ENCODE assay signal across 1 cellular context in the genomic region with DNA sequence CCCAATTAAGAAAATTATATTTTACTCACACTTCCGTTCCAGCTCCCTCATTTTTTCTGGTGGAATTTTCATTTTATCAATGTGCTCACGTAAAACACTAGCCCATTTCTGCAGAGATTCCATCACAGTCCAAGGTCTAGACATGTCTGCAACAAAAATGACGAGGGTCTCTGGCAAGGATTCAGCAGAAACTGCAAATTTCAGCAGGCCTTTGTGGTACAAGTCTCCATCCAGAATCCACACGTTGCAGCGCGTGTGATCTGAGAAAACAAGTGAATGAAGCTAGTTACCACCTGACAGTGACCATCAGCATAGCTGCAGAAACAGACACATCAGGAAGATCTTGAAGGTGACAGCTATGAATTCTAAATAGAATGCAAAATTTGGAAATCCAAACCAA.
TF ChIP-seq lines count a peak whose summit lies in the region.

No MANE protein-coding gene starts in this region.

TF ChIP-seq in GM12878, 131 proteins besides CTCF, POLR2A, EP300 and RAD21:
- TF ChIP-seq YBX1 (IDR thresholded peaks at IDR 0.05) (no peak), FOXM1 (IDR thresholded peaks at IDR 0.05; ENCODE audit: low read depth, low read length) (no peak), SMARCA5 (IDR thresholded peaks at IDR 0.05) (no peak), STAT1 (conservative IDR thresholded peaks at IDR 0.05) (no peak), GATAD2B (conservative IDR thresholded peaks at IDR 0.05; ENCODE audit: low read depth) (no peak), SIX5 (IDR thresholded peaks at IDR 0.05; ENCODE audit: low read depth, low read length, severe bottlenecking) (no peak), ZNF24 (IDR thresholded peaks at IDR 0.05) (no peak), ATF7 (IDR thresholded peaks at IDR 0.05; ENCODE audit: low read depth) (no peak)
- TF ChIP-seq, protein P1, sequence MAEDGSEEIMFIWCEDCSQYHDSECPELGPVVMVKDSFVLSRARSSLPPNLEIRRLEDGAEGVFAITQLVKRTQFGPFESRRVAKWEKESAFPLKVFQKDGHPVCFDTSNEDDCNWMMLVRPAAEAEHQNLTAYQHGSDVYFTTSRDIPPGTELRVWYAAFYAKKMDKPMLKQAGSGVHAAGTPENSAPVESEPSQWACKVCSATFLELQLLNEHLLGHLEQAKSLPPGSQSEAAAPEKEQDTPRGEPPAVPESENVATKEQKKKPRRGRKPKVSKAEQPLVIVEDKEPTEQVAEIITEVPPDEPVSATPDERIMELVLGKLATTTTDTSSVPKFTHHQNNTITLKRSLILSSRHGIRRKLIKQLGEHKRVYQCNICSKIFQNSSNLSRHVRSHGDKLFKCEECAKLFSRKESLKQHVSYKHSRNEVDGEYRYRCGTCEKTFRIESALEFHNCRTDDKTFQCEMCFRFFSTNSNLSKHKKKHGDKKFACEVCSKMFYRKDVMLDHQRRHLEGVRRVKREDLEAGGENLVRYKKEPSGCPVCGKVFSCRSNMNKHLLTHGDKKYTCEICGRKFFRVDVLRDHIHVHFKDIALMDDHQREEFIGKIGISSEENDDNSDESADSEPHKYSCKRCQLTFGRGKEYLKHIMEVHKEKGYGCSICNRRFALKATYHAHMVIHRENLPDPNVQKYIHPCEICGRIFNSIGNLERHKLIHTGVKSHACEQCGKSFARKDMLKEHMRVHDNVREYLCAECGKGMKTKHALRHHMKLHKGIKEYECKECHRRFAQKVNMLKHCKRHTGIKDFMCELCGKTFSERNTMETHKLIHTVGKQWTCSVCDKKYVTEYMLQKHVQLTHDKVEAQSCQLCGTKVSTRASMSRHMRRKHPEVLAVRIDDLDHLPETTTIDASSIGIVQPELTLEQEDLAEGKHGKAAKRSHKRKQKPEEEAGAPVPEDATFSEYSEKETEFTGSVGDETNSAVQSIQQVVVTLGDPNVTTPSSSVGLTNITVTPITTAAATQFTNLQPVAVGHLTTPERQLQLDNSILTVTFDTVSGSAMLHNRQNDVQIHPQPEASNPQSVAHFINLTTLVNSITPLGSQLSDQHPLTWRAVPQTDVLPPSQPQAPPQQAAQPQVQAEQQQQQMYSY (CRISPR knock-in tag; IDR thresholded peaks at IDR 0.05): no peak
- TF ChIP-seq, protein P2, sequence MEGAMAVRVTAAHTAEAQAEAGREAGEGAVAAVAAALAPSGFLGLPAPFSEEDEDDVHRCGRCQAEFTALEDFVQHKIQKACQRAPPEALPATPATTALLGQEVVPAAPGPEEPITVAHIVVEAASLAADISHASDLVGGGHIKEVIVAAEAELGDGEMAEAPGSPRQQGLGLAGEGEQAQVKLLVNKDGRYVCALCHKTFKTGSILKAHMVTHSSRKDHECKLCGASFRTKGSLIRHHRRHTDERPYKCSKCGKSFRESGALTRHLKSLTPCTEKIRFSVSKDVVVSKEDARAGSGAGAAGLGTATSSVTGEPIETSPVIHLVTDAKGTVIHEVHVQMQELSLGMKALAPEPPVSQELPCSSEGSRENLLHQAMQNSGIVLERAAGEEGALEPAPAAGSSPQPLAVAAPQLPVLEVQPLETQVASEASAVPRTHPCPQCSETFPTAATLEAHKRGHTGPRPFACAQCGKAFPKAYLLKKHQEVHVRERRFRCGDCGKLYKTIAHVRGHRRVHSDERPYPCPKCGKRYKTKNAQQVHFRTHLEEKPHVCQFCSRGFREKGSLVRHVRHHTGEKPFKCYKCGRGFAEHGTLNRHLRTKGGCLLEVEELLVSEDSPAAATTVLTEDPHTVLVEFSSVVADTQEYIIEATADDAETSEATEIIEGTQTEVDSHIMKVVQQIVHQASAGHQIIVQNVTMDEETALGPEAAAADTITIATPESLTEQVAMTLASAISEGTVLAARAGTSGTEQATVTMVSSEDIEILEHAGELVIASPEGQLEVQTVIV (IDR thresholded peaks at IDR 0.05; ENCODE audit: borderline replicate concordance, partially characterized antibody): no peak
